ENCODE assay signal across 11 cellular contexts in genomic region chr16:89378947-89379771, GRCh38.
DNase-seq lines count a peak whose midpoint lies in the region; ATAC-seq and TF ChIP-seq lines count a peak whose summit lies in the region.
"Had no signal": no experiment of that assay in that cellular context is flagged by ENCODE, and none has a peak within 500 bp of the region (broad histone marks: within the 10 kb centered on the region; RNA-seq: fewer than 3 reads in every experiment).

No MANE protein-coding gene starts in this region.

- H3K9me3 Mint-ChIP-seq in HFFc6 (peaks cover 11% of the 10 kb centered on the region), mesothelial cell of epicardium (peaks cover 4% of the 10 kb centered on the region)

- H3K27me3 Mint-ChIP-seq in HFFc6 (ENCODE audit: insufficient read depth): no peaks in the 10 kb centered on the region; the same call in 1 of the 2 replicates
- no peaks in the 10 kb centered on the region for H3K27me3 Mint-ChIP-seq in mesothelial cell of epicardium (ENCODE audit: low read depth)

- peak overlapping the region in 36 of 59 donors; percentile 2 to 84 (median 38) for H3K27ac ChIP-seq in dorsolateral prefrontal cortex

- intact Hi-C loops in dorsolateral prefrontal cortex (cut with DNase I): loop anchor here in 1 of 2 donors (10.0 kb wide), 1 partner anchor 106 kb away; no protein-coding TSS in a partner anchor

- peaks cover 31% of the 10 kb centered on the region for H3K36me3 Mint-ChIP-seq in HFFc6 (ENCODE audit: low read depth)
- peaks cover 9% of the 10 kb centered on the region for H3K36me3 Mint-ChIP-seq in mesothelial cell of epicardium

- ATAC-seq in GM21447 (IDR thresholded peaks at IDR 0.05; ENCODE audit: unreplicated experiment): no peak
- ATAC-seq: Panc1 had no signal

- no peaks in the 10 kb centered on the region for H3K27me3 ChIP-seq in dorsolateral prefrontal cortex
- H3K27me3 ChIP-seq: BE2C had no signal

- in situ Hi-C loops in ACHN (cut with HindIII; ENCODE audit: low pct_ligation_motif_present, low pct_unique_long_range_greater_than_20kb, low sequenced_read_pairs): no loop called here

- no peak for TF ChIP-seq POLR2A in erythroblast (IDR thresholded peaks at IDR 0.05; ENCODE audit: low read length)

- DNase-seq in ACHN (peak; percentile 49), HFFc6 (no peak), dorsolateral prefrontal cortex (peak in 2 of 10 donors; percentile 56 to 75), mesothelial cell of epicardium (ENCODE audit: low spot score in 2 of 2, unreplicated experiment in 2 of 2) (no peak), erythroblast (lab: John Stamatoyannopoulos, UW) (no peak), NCI-H2107 treated with DMSO at 0.1 percent for 48 hours (lab: John Stamatoyannopoulos, UW; ENCODE audit: unreplicated experiment) (no peak)
- no peak for DNase-seq in stimulated activated CD4-positive, alpha-beta T cell treated with anti-CD3 and anti-CD28 coated beads, Interleukin-4, amount 100 ng/mL, for 4 hours
- DNase-seq: activated CD4-positive, alpha-beta T cell treated with anti-CD3 and anti-CD28 coated beads for 48 hours; BE2C had no signal

- H3K4me3 ChIP-seq in dorsolateral prefrontal cortex: peak overlapping the region in 2 of 59 donors; percentile 10 to 14

- no peak overlapping the region for H3K4me3 Mint-ChIP-seq in HFFc6
- H3K4me3 Mint-ChIP-seq in mesothelial cell of epicardium: no peak overlapping the region

- H3K4me1 Mint-ChIP-seq in HFFc6 (ENCODE audit: low read depth): peaks cover 39% of the 10 kb centered on the region
- H3K4me1 Mint-ChIP-seq in mesothelial cell of epicardium: peaks cover 37% of the 10 kb centered on the region

- H3K27ac Mint-ChIP-seq in HFFc6 (peak overlapping the region; percentile 45; the same call in 1 of the 2 replicates), mesothelial cell of epicardium (peak overlapping the region; percentile 70)

- TF ChIP-seq CTCF in HFFc6 (IDR thresholded peaks at IDR 0.05) (no peak), dorsolateral prefrontal cortex (IDR thresholded peaks at IDR 0.05 in 54 of 56, conservative IDR thresholded peaks at IDR 0.05 in 2 of 56; ENCODE audit: low read depth in 1 of 56, partially characterized antibody in 56 of 56) (peak in 3 of 56 donors; percentile 7 to 10 (median 9)), mesothelial cell of epicardium (IDR thresholded peaks at IDR 0.05; ENCODE audit: unreplicated experiment) (no peak)
